Comparison of ENCODE assay signal across 8 cellular contexts in the genomic region with DNA sequence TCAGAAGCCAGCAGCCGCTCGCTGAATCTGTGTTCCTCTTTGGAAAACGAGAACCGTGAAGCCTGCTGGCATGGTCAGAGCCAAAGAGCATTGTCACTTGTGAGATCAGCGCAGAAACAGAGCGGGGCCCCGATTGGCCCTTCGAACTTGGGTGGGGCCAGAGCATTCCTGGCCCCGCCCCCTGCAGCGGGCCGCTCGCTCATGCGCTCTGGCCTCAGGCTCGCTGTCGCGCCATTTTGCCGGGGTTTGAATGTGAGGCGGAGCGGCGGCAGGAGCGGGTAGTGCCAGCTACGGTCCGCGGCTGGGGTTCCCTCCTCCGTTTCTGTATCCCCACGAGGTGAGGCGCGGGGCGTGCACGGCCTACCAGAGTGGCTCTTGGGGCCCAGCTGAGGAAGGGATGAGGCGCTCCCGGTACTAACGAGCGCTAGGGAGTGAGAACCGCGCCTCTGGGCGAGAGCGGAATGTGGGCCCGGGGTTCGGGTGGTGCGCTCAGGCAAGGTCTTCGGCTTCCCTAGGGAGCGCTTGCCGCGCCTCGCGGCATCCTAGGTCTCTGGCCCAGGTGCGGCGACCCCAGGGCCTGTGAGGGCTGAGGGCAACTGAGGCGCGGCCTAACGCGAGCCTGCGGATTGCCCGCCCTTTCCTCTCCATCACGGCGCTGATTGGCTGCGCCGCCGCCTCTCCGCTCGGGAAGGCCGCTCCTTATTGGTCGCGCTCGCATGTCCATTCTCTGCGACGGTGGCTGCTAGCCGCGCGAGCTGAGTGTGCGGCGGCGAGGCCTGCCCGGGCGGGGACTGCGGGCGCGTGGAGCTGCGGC. TPM values are rescaled to one million over a fixed set of nuclear protein-coding genes. Genes with fewer than 3 reads are reported as not detected.
DNase-seq lines count a peak whose midpoint lies in the region; ATAC-seq and TF ChIP-seq lines count a peak whose summit lies in the region.

A gene with protein sequence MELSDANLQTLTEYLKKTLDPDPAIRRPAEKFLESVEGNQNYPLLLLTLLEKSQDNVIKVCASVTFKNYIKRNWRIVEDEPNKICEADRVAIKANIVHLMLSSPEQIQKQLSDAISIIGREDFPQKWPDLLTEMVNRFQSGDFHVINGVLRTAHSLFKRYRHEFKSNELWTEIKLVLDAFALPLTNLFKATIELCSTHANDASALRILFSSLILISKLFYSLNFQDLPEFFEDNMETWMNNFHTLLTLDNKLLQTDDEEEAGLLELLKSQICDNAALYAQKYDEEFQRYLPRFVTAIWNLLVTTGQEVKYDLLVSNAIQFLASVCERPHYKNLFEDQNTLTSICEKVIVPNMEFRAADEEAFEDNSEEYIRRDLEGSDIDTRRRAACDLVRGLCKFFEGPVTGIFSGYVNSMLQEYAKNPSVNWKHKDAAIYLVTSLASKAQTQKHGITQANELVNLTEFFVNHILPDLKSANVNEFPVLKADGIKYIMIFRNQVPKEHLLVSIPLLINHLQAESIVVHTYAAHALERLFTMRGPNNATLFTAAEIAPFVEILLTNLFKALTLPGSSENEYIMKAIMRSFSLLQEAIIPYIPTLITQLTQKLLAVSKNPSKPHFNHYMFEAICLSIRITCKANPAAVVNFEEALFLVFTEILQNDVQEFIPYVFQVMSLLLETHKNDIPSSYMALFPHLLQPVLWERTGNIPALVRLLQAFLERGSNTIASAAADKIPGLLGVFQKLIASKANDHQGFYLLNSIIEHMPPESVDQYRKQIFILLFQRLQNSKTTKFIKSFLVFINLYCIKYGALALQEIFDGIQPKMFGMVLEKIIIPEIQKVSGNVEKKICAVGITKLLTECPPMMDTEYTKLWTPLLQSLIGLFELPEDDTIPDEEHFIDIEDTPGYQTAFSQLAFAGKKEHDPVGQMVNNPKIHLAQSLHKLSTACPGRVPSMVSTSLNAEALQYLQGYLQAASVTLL (plus strand): TSS at position 226 of the 814 bp plus-strand sequence. CDS start 12,152 bp downstream, outside the sequence.

- peak within 1 kb of the TSS; percentile 80 to 91 for H3K4me3 ChIP-seq in mucosa of rectum (ENCODE audit: low read length in 2 of 2)

- peak; percentile 97 for TF ChIP-seq POLR2A in erythroblast (IDR thresholded peaks at IDR 0.05; ENCODE audit: low read length)

- H3K36me3 Mint-ChIP-seq in activated T-cell treated with anti-CD3 and anti-CD28 coated beads, Interleukin-2, amount 50 U/mL, for 24 hours (ENCODE audit: low read depth): peaks cover 48% of the 10 kb centered on the region

- H3K36me3 ChIP-seq in mucosa of rectum (ENCODE audit: control insufficient read depth in 2 of 2, insufficient read depth in 2 of 2, low read length in 2 of 2): no peaks in the 10 kb centered on the region

- peak within 1 kb of the TSS; percentile 99 for H3K4me3 Mint-ChIP-seq in activated T-cell treated with anti-CD3 and anti-CD28 coated beads, Interleukin-2, amount 50 U/mL, for 24 hours

- DNase-seq in DMS153 treated with DMSO at 0.1 percent for 48 hours (lab: John Stamatoyannopoulos, UW; ENCODE audit: unreplicated experiment) (peak; percentile 81), KBM-7 (peak; percentile 97), erythroblast (lab: John Stamatoyannopoulos, UW) (peak; percentile 97 to 98)
- peak; percentile 98 for DNase-seq in activated T-cell treated with anti-CD3 and anti-CD28 coated beads, Interleukin-2, amount 50 U/mL, for 24 hours
- peak; percentile 96 for DNase-seq in stimulated activated CD8-positive, alpha-beta memory T cell treated with anti-CD3 and anti-CD28 coated beads, Interleukin-4, amount 100 ng/mL, for 48 hours

- H3K9me3 ChIP-seq in mucosa of rectum (ENCODE audit: control insufficient read depth in 2 of 2, low read length in 2 of 2): no peaks in the 10 kb centered on the region

- in situ Hi-C loops in KBM-7 (cut with MboI; ENCODE audit: low pct_unique_long_range_greater_than_20kb, low sequenced_read_pairs): no loop called here

- H3K4me1 ChIP-seq in mucosa of rectum (ENCODE audit: control insufficient read depth in 2 of 2, insufficient read depth in 2 of 2, low read length in 2 of 2): peaks cover 6 to 14% of the 10 kb centered on the region in 2 donors

- peak within 1 kb of the TSS; percentile 100 for H3K27ac Mint-ChIP-seq in activated T-cell treated with anti-CD3 and anti-CD28 coated beads, Interleukin-2, amount 50 U/mL, for 24 hours

- peaks cover 39% of the 10 kb centered on the region for H3K4me1 Mint-ChIP-seq in activated T-cell treated with anti-CD3 and anti-CD28 coated beads, Interleukin-2, amount 50 U/mL, for 24 hours (ENCODE audit: low read depth)

- H3K27me3 ChIP-seq in mucosa of rectum (ENCODE audit: control insufficient read depth in 2 of 2, insufficient read depth in 2 of 2, low read length in 2 of 2): no peaks in the 10 kb centered on the region

- no peaks in the 10 kb centered on the region for H3K9me3 Mint-ChIP-seq in activated T-cell treated with anti-CD3 and anti-CD28 coated beads, Interleukin-2, amount 50 U/mL, for 24 hours

- H3K9ac ChIP-seq in mucosa of rectum (ENCODE audit: low read depth in 1 of 2, low read length in 2 of 2): peak within 1 kb of the TSS; percentile 92 to 93

- peak within 1 kb of the TSS; percentile 83 to 92 for H3K27ac ChIP-seq in mucosa of rectum (ENCODE audit: low read depth in 2 of 2, low read length in 2 of 2)

- ATAC-seq in GM21717 (IDR thresholded peaks at IDR 0.05; ENCODE audit: unreplicated experiment): peak; percentile 86

- no peaks in the 10 kb centered on the region for H3K27me3 Mint-ChIP-seq in activated T-cell treated with anti-CD3 and anti-CD28 coated beads, Interleukin-2, amount 50 U/mL, for 24 hours

TF ChIP-seq in PFSK-1, 5 proteins besides CTCF, POLR2A, EP300 and RAD21:
- TF ChIP-seq TAF1 (IDR thresholded peaks at IDR 0.05; ENCODE audit: borderline replicate concordance, insufficient read depth, low read length): peak; percentile 80
- peak; percentile 97 for TF ChIP-seq POLR2AphosphoS5 (IDR thresholded peaks at IDR 0.05; ENCODE audit: low read depth, low read length)
- no peak for TF ChIP-seq SIN3A (IDR thresholded peaks at IDR 0.05; ENCODE audit: borderline replicate concordance, insufficient read depth, low read length)
- TF ChIP-seq, protein P1, sequence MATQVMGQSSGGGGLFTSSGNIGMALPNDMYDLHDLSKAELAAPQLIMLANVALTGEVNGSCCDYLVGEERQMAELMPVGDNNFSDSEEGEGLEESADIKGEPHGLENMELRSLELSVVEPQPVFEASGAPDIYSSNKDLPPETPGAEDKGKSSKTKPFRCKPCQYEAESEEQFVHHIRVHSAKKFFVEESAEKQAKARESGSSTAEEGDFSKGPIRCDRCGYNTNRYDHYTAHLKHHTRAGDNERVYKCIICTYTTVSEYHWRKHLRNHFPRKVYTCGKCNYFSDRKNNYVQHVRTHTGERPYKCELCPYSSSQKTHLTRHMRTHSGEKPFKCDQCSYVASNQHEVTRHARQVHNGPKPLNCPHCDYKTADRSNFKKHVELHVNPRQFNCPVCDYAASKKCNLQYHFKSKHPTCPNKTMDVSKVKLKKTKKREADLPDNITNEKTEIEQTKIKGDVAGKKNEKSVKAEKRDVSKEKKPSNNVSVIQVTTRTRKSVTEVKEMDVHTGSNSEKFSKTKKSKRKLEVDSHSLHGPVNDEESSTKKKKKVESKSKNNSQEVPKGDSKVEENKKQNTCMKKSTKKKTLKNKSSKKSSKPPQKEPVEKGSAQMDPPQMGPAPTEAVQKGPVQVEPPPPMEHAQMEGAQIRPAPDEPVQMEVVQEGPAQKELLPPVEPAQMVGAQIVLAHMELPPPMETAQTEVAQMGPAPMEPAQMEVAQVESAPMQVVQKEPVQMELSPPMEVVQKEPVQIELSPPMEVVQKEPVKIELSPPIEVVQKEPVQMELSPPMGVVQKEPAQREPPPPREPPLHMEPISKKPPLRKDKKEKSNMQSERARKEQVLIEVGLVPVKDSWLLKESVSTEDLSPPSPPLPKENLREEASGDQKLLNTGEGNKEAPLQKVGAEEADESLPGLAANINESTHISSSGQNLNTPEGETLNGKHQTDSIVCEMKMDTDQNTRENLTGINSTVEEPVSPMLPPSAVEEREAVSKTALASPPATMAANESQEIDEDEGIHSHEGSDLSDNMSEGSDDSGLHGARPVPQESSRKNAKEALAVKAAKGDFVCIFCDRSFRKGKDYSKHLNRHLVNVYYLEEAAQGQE (IDR thresholded peaks at IDR 0.05; ENCODE audit: insufficient read depth in 1 of 2, low read depth in 2 of 2, low read length in 2 of 2): 0 out of 4 replicates have a peak, but pooled peaks of 1 of the 2 experiments have one; percentile 12
- no peak for TF ChIP-seq FOXP2 (optimal IDR thresholded peaks at IDR 0.05; ENCODE audit: borderline replicate concordance, extremely low read depth, extremely low read length, insufficient read depth)

RNA-seq across cellular contexts. Expression of the gene that starts here (rescaled TPM):
- polyA plus RNA-seq in PFSK-1 (2012; ENCODE audit: insufficient read length, low read depth): 48.3 TPM

Comparison
In these comparisons a context has a peak if more than half of its experiments do, and no peak if none do; other contexts are left out.
1. Peak in every context shown above with its lines: DNase-seq, ATAC-seq, H3K4me3 ChIP-seq and H3K27ac ChIP-seq.